In genomic region chr11:134901955-134902707, GRCh38 we compare ENCODE assay signal across 22 cellular contexts.
"Had no signal": no experiment of that assay in that cellular context is flagged by ENCODE, and none has a peak within 500 bp of the region (broad histone marks: within the 10 kb centered on the region; RNA-seq: fewer than 3 reads in every experiment).

No MANE protein-coding gene starts in this region.

- H3K27me3 ChIP-seq: neutrophil, right atrium auricular region had no signal

- H3K36me3 ChIP-seq: esophagus squamous epithelium, gastroesophageal sphincter, neutrophil, right atrium auricular region, stomach, thoracic aorta had no signal

- H3K4me1 Mint-ChIP-seq: naive B cell had no signal

- H3K4me3 Mint-ChIP-seq: naive B cell, nephron had no signal

- H3K4me3 ChIP-seq: esophagus squamous epithelium, gastroesophageal sphincter, lung, right atrium auricular region, stomach, thoracic aorta had no signal

- H3K27ac Mint-ChIP-seq: naive B cell, nephron had no signal

- DNase-seq: effector memory CD4-positive, alpha-beta T cell; esophagus squamous epithelium; foreskin fibroblast; glutamatergic neuron; kidney; left cardiac atrium; left ventricle myocardium superior; mesenchymal stem cell; naive B cell; small intestine; stimulated activated CD4-positive, alpha-beta T cell treated with anti-CD3 and anti-CD28 coated beads, Interleukin-12 subunit alpha, Interleukin-12 subunit beta, amount 100 ng/mL, for 4 hours; stimulated activated naive CD4-positive, alpha-beta T cell; stomach; substantia nigra; trophoblast cell had no signal

- H3K4me1 ChIP-seq: esophagus squamous epithelium had no signal

- H3K36me3 Mint-ChIP-seq: naive B cell had no signal

- H3K9me3 ChIP-seq: esophagus squamous epithelium, gastroesophageal sphincter, neutrophil, right atrium auricular region, stomach, thoracic aorta had no signal

- ATAC-seq: gastroesophageal sphincter, left cardiac atrium, left ventricle myocardium superior had no signal

- H3K27ac ChIP-seq: epithelial cell of prostate, esophagus squamous epithelium, gastroesophageal sphincter, neutrophil, right atrium auricular region, stomach, thoracic aorta had no signal
